1 cellular context compared by ENCODE assay signal in the genomic region with DNA sequence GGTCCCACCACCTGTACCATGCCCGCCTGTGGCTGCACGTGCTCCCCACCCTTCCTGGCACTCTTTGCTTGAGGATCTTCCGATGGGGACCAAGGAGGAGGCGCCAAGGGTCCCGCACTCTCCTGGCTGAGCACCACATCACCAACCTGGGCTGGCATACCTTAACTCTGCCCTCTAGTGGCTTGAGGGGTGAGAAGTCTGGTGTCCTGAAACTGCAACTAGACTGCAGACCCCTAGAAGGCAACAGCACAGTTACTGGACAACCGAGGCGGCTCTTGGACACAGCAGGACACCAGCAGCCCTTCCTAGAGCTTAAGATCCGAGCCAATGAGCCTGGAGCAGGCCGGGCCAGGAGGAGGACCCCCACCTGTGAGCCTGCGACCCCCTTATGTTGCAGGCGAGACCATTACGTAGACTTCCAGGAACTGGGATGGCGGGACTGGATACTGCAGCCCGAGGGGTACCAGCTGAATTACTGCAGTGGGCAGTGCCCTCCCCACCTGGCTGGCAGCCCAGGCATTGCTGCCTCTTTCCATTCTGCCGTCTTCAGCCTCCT.
TF ChIP-seq lines count a peak whose summit lies in the region.

No MANE protein-coding gene starts in this region.

TF ChIP-seq in HepG2, 621 proteins besides CTCF, POLR2A, EP300 and RAD21 (continued from another document and continues in another):
- TF ChIP-seq, protein P1, sequence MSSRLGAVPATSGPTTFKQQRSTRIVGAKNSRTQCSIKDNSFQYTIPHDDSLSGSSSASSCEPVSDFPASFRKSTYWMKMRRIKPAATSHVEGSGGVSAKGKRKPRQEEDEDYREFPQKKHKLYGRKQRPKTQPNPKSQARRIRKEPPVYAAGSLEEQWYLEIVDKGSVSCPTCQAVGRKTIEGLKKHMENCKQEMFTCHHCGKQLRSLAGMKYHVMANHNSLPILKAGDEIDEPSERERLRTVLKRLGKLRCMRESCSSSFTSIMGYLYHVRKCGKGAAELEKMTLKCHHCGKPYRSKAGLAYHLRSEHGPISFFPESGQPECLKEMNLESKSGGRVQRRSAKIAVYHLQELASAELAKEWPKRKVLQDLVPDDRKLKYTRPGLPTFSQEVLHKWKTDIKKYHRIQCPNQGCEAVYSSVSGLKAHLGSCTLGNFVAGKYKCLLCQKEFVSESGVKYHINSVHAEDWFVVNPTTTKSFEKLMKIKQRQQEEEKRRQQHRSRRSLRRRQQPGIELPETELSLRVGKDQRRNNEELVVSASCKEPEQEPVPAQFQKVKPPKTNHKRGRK (CRISPR knock-in tag; IDR thresholded peaks at IDR 0.05) = no peak
- peak; percentile 45; the same call in 1 of the 2 replicates for TF ChIP-seq ZBTB7A (CRISPR knock-in tag; IDR thresholded peaks at IDR 0.05)
- TF ChIP-seq CEBPG (CRISPR knock-in tag; IDR thresholded peaks at IDR 0.05) = 0 out of 2 replicates have a peak, but pooled peaks have one; percentile 9
- TF ChIP-seq, protein P2, sequence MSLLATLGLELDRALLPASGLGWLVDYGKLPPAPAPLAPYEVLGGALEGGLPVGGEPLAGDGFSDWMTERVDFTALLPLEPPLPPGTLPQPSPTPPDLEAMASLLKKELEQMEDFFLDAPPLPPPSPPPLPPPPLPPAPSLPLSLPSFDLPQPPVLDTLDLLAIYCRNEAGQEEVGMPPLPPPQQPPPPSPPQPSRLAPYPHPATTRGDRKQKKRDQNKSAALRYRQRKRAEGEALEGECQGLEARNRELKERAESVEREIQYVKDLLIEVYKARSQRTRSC (CRISPR knock-in tag; IDR thresholded peaks at IDR 0.05; ENCODE audit: low read depth) = no peak
- peak; percentile 67 for TF ChIP-seq ZNF781 (CRISPR knock-in tag; IDR thresholded peaks at IDR 0.05; ENCODE audit: borderline replicate concordance, not compliant biosample characterization)
- TF ChIP-seq, protein P3, sequence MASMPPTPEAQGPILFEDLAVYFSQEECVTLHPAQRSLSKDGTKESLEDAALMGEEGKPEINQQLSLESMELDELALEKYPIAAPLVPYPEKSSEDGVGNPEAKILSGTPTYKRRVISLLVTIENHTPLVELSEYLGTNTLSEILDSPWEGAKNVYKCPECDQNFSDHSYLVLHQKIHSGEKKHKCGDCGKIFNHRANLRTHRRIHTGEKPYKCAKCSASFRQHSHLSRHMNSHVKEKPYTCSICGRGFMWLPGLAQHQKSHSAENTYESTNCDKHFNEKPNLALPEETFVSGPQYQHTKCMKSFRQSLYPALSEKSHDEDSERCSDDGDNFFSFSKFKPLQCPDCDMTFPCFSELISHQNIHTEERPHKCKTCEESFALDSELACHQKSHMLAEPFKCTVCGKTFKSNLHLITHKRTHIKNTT (CRISPR knock-in tag; IDR thresholded peaks at IDR 0.05) = no peak
- TF ChIP-seq NRL (CRISPR knock-in tag; IDR thresholded peaks at IDR 0.05; ENCODE audit: borderline replicate concordance) = 0 out of 2 replicates have a peak, but pooled peaks have one; percentile 55
- TF ChIP-seq PHF5A (CRISPR knock-in tag; IDR thresholded peaks at IDR 0.05; ENCODE audit: low read depth, unreplicated experiment) = peak; percentile 55
- TF ChIP-seq ZNF773 (CRISPR knock-in tag; IDR thresholded peaks at IDR 0.05; ENCODE audit: borderline replicate concordance) = no peak
- no peak for TF ChIP-seq ZZZ3 (CRISPR knock-in tag; IDR thresholded peaks at IDR 0.05; ENCODE audit: borderline replicate concordance)
- no peak for TF ChIP-seq ATF7 (IDR thresholded peaks at IDR 0.05)
- TF ChIP-seq ATF7 (CRISPR knock-in tag; IDR thresholded peaks at IDR 0.05) = no peak
- TF ChIP-seq, protein P4, sequence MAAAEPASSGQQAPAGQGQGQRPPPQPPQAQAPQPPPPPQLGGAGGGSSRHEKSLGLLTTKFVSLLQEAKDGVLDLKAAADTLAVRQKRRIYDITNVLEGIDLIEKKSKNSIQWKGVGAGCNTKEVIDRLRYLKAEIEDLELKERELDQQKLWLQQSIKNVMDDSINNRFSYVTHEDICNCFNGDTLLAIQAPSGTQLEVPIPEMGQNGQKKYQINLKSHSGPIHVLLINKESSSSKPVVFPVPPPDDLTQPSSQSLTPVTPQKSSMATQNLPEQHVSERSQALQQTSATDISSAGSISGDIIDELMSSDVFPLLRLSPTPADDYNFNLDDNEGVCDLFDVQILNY (CRISPR knock-in tag; conservative IDR thresholded peaks at IDR 0.05) = no peak
- no peak for TF ChIP-seq ZNF7 (CRISPR knock-in tag; IDR thresholded peaks at IDR 0.05)
- no peak for TF ChIP-seq RERE (CRISPR knock-in tag; IDR thresholded peaks at IDR 0.05; ENCODE audit: low read depth)
- no peak for TF ChIP-seq CSRNP2 (CRISPR knock-in tag; conservative IDR thresholded peaks at IDR 0.05; ENCODE audit: low read depth)
- no peak for TF ChIP-seq SP1 (IDR thresholded peaks at IDR 0.05)
- TF ChIP-seq SP1 (CRISPR knock-in tag; IDR thresholded peaks at IDR 0.05) = no peak
- TF ChIP-seq NFAT5 (CRISPR knock-in tag; IDR thresholded peaks at IDR 0.05) = no peak
- TF ChIP-seq, protein P5, sequence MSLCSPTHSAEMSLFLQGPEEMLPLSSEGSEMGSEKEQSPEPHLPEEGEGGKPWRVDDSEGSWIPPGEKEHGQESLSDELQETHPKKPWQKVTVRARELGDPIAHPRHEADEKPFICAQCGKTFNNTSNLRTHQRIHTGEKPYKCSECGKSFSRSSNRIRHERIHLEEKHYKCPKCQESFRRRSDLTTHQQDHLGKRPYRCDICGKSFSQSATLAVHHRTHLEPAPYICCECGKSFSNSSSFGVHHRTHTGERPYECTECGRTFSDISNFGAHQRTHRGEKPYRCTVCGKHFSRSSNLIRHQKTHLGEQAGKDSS (CRISPR knock-in tag; IDR thresholded peaks at IDR 0.05; ENCODE audit: borderline replicate concordance, low read depth) = peak; percentile 26; the same call in 1 of the 2 replicates
- TF ChIP-seq, protein P6, sequence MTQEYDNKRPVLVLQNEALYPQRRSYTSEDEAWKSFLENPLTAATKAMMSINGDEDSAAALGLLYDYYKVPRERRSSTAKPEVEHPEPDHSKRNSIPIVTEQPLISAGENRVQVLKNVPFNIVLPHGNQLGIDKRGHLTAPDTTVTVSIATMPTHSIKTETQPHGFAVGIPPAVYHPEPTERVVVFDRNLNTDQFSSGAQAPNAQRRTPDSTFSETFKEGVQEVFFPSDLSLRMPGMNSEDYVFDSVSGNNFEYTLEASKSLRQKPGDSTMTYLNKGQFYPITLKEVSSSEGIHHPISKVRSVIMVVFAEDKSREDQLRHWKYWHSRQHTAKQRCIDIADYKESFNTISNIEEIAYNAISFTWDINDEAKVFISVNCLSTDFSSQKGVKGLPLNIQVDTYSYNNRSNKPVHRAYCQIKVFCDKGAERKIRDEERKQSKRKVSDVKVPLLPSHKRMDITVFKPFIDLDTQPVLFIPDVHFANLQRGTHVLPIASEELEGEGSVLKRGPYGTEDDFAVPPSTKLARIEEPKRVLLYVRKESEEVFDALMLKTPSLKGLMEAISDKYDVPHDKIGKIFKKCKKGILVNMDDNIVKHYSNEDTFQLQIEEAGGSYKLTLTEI (CRISPR knock-in tag; conservative IDR thresholded peaks at IDR 0.05) = no peak
- TF ChIP-seq, protein P7, sequence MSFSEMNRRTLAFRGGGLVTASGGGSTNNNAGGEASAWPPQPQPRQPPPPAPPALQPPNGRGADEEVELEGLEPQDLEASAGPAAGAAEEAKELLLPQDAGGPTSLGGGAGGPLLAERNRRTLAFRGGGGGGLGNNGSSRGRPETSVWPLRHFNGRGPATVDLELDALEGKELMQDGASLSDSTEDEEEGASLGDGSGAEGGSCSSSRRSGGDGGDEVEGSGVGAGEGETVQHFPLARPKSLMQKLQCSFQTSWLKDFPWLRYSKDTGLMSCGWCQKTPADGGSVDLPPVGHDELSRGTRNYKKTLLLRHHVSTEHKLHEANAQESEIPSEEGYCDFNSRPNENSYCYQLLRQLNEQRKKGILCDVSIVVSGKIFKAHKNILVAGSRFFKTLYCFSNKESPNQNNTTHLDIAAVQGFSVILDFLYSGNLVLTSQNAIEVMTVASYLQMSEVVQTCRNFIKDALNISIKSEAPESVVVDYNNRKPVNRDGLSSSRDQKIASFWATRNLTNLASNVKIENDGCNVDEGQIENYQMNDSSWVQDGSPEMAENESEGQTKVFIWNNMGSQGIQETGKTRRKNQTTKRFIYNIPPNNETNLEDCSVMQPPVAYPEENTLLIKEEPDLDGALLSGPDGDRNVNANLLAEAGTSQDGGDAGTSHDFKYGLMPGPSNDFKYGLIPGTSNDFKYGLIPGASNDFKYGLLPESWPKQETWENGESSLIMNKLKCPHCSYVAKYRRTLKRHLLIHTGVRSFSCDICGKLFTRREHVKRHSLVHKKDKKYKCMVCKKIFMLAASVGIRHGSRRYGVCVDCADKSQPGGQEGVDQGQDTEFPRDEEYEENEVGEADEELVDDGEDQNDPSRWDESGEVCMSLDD (CRISPR knock-in tag; IDR thresholded peaks at IDR 0.05; ENCODE audit: borderline replicate concordance) = no peak
- TF ChIP-seq FOXO4 (CRISPR knock-in tag; conservative IDR thresholded peaks at IDR 0.05) = no peak
